ENCODE assay signal across 8 cellular contexts in the genomic region with DNA sequence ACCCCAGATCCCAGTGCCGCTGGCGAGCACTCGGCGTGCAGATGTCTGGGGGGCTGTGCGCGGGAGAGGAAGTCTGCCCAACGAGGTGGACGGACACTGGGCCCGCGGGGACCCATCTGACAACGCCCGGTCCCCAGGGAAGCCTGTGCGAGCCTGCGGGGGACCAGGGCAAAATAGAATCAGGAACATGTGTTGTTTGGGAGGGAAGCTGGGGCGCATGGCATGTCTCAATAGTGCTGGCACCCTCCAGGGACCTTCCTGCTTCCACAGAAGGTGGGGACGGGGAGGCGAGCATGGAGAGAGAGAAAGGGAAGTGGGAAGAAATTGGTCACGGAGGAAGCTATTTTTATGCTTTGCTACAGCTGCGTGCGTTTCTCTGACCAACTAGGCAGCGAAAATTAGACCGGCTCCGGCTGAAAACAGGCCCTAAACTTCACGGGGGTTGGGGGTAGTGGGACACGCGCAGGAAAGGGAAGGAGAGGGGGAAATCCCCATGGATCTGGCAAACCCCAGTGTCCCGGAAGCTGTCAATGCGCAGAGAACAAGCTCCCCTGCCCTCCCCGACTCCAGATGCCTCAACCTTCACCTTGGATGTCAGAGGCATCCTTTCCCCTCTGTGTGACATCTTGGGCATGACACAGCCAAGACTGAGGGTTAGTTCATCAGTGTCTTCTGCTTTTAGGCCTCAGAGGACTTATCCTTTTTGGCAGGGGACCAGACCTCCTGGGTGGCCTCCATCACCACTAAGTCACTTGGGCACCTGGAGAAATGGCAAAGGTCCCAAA.
DNase-seq lines count a peak whose midpoint lies in the region; ATAC-seq and TF ChIP-seq lines count a peak whose summit lies in the region.

No MANE protein-coding gene starts in this region.

- intact Hi-C loops in CD4-positive, alpha-beta T cell (cut with DNase I, micrococcal nuclease): loop anchor here (2.0 to 10.0 kb wide), 5 partner anchors 93 to 537 kb away; no protein-coding TSS in a partner anchor

- no peaks in the 10 kb centered on the region for H3K36me3 Mint-ChIP-seq in effector memory CD8-positive, alpha-beta T cell (ENCODE audit: insufficient read depth)
- no peaks in the 10 kb centered on the region for H3K36me3 Mint-ChIP-seq in CD4-positive, alpha-beta T cell (ENCODE audit: low read depth)

- no peak overlapping the region for H4K91ac ChIP-seq in neuronal stem cell (ENCODE audit: low read depth, low read length, poor library complexity)

- no peak overlapping the region for H4K8ac ChIP-seq in neuronal stem cell (ENCODE audit: low read depth, low read length)

- H2AK5ac ChIP-seq in neuronal stem cell (ENCODE audit: low read depth, low read length): no peak overlapping the region

- H3K18ac ChIP-seq in neuronal stem cell (ENCODE audit: low read length): peak overlapping the region; percentile 76

- H2BK12ac ChIP-seq in neuronal stem cell (ENCODE audit: low read length): peak overlapping the region; percentile 41

- H3K4me1 ChIP-seq in neuronal stem cell (ENCODE audit: control insufficient read depth in 2 of 2, insufficient read depth in 1 of 2, low read depth in 1 of 2, low read length in 2 of 2): peaks cover 0 to 3% of the 10 kb centered on the region in 2 donors

- peak overlapping the region; percentile 40 for H3K4me2 ChIP-seq in neuronal stem cell (ENCODE audit: insufficient read depth, low read length, poor library complexity, severe bottlenecking)

- no peak for ATAC-seq in effector memory CD8-positive, alpha-beta T cell (replicated peaks)
- no peak for ATAC-seq in CD4-positive, alpha-beta T cell (ENCODE audit: poor library complexity)

- H2BK15ac ChIP-seq in neuronal stem cell (ENCODE audit: low read length): no peak overlapping the region

- H3K27me3 Mint-ChIP-seq in effector memory CD8-positive, alpha-beta T cell: no peaks in the 10 kb centered on the region
- no peaks in the 10 kb centered on the region for H3K27me3 Mint-ChIP-seq in CD4-positive, alpha-beta T cell

- H3K36me3 ChIP-seq in neuronal stem cell (replicated peaks in 1 of 2; ENCODE audit: control insufficient read depth in 2 of 2, insufficient read depth in 2 of 2, low read length in 2 of 2): no peaks in the 10 kb centered on the region

- WGBS in neuronal stem cell (ENCODE audit: extremely low coverage in 2 of 2, insufficient read length in 2 of 2, insufficient replicate concordance in 1 of 2), 2 donors: no CpG with 5 or more reads among the region's 29 CpGs

- no peaks in the 10 kb centered on the region for H3K9me3 ChIP-seq in neuronal stem cell (replicated peaks in 1 of 2; ENCODE audit: control insufficient read depth in 2 of 2, insufficient read depth in 1 of 2, low read depth in 1 of 2, low read length in 2 of 2)
- H3K9me3 ChIP-seq in CD4-positive, alpha-beta T cell (ENCODE audit: control insufficient read depth, low read length): no peaks in the 10 kb centered on the region

- in situ Hi-C loops in GM13977 (cut with MboI; ENCODE audit: low pct_unique_long_range_greater_than_20kb, low sequenced_read_pairs, unreplicated experiment): no loop called here

- peak overlapping the region in 1 of 2 donors; percentile 47 for H3K4me3 ChIP-seq in neuronal stem cell (ENCODE audit: low read length in 2 of 2)

- peak overlapping the region; percentile 59 to 71 for H3K27ac Mint-ChIP-seq in effector memory CD8-positive, alpha-beta T cell
- no peak overlapping the region for H3K27ac Mint-ChIP-seq in CD4-positive, alpha-beta T cell

- H2BK120ac ChIP-seq in neuronal stem cell (ENCODE audit: low read depth, low read length): no peak overlapping the region

- DNase-seq in GM13977 (ENCODE audit: low spot score) (peak; percentile 41), NOMO-1 treated with dmso at 0.1 percent for 144 hours (lab: John Stamatoyannopoulos, UW; ENCODE audit: unreplicated experiment) (peak; percentile 22), neuronal stem cell (ENCODE audit: low spot score) (no peak), NCI-H69 (lab: John Stamatoyannopoulos, UW) (no peak), DMS 273 (lab: John Stamatoyannopoulos, UW; ENCODE audit: unreplicated experiment) (no peak)
- no peak for DNase-seq in effector memory CD8-positive, alpha-beta T cell
- DNase-seq in activated CD4-positive, CD25-positive, alpha-beta regulatory T cell (lab: John Stamatoyannopoulos, UW): no peak
- no peak for DNase-seq in CD4-positive, alpha-beta T cell

- peak overlapping the region; percentile 60 for H2BK5ac ChIP-seq in neuronal stem cell (ENCODE audit: low read length)

- TF ChIP-seq CTCF in GM13977 (IDR thresholded peaks at IDR 0.05; ENCODE audit: extremely low read depth, insufficient read depth, missing control alignments): no peak
- no peak for TF ChIP-seq CTCF in CD4-positive, alpha-beta T cell (IDR thresholded peaks at IDR 0.05)

- no peak overlapping the region for H3K27ac ChIP-seq in neuronal stem cell (replicated peaks; ENCODE audit: low read length)
- H3K27ac ChIP-seq in CD4-positive, alpha-beta T cell (ENCODE audit: low read depth, low read length): no peak overlapping the region

- no peak overlapping the region for H3K4ac ChIP-seq in neuronal stem cell (ENCODE audit: low read length)

- H3K9ac ChIP-seq in neuronal stem cell (ENCODE audit: low read depth, low read length, poor library complexity): no peak overlapping the region

- peak overlapping the region; percentile 67 to 74 for H3K4me3 Mint-ChIP-seq in effector memory CD8-positive, alpha-beta T cell
- no peak overlapping the region for H3K4me3 Mint-ChIP-seq in CD4-positive, alpha-beta T cell

- CTCF ChIA-PET in CD4-positive, alpha-beta T cell (lab: Charles Lee): interaction anchor here (0.6 to 1.2 kb wide), 7 partner anchors 9 to 555 kb away, joined by 3 to 4 read pairs (median 3); no protein-coding TSS in a partner anchor

- H3K4me1 Mint-ChIP-seq in effector memory CD8-positive, alpha-beta T cell (ENCODE audit: low read depth in 2 of 2): peaks cover 0 to 2% of the 10 kb centered on the region in 2 donors
- H3K4me1 Mint-ChIP-seq in CD4-positive, alpha-beta T cell (ENCODE audit: low read depth): peaks cover 6% of the 10 kb centered on the region

- H3K79me1 ChIP-seq in neuronal stem cell (ENCODE audit: low read depth, low read length): no peaks in the 10 kb centered on the region

- peaks cover 0 to 7% (median 0%) of the 10 kb centered on the region in 3 experiments for H3K27me3 ChIP-seq in neuronal stem cell (ENCODE audit: control insufficient read depth in 3 of 3, insufficient read depth in 3 of 3, low read depth in 1 of 3, low read length in 3 of 3)
- H3K27me3 ChIP-seq in CD4-positive, alpha-beta T cell (ENCODE audit: control insufficient read depth, insufficient read depth, low read length): no peaks in the 10 kb centered on the region

- POLR2A ChIA-PET in CD4-positive, alpha-beta T cell (lab: Charles Lee): interaction anchor here (0.6 to 2.2 kb wide), 8 partner anchors 90 to 537 kb away, joined by 3 to 12 read pairs (median 4); a partner anchor contains a TSS

- peak overlapping the region; percentile 86 for H2AFZ ChIP-seq in neuronal stem cell (ENCODE audit: low read length)

- no peak overlapping the region for H3K23ac ChIP-seq in neuronal stem cell (ENCODE audit: low read depth, low read length, poor library complexity)

- no peak overlapping the region for H3K14ac ChIP-seq in neuronal stem cell (ENCODE audit: low read length)

- no peaks in the 10 kb centered on the region for H3K9me3 Mint-ChIP-seq in effector memory CD8-positive, alpha-beta T cell
- no peaks in the 10 kb centered on the region for H3K9me3 Mint-ChIP-seq in CD4-positive, alpha-beta T cell

Comparison
In these comparisons a context has a peak if more than half of its experiments do, and no peak if none do; other contexts are left out.
1. DNase-seq: peak in GM13977 (single experiment) and NOMO-1 treated with dmso at 0.1 percent for 144 hours (single experiment); none in effector memory CD8-positive, alpha-beta T cell (0 of 3), neuronal stem cell (single experiment), activated CD4-positive, CD25-positive, alpha-beta regulatory T cell (0 of 4), CD4-positive, alpha-beta T cell (0 of 10), NCI-H69 (single experiment) and DMS 273 (single experiment).